In the genomic region with DNA sequence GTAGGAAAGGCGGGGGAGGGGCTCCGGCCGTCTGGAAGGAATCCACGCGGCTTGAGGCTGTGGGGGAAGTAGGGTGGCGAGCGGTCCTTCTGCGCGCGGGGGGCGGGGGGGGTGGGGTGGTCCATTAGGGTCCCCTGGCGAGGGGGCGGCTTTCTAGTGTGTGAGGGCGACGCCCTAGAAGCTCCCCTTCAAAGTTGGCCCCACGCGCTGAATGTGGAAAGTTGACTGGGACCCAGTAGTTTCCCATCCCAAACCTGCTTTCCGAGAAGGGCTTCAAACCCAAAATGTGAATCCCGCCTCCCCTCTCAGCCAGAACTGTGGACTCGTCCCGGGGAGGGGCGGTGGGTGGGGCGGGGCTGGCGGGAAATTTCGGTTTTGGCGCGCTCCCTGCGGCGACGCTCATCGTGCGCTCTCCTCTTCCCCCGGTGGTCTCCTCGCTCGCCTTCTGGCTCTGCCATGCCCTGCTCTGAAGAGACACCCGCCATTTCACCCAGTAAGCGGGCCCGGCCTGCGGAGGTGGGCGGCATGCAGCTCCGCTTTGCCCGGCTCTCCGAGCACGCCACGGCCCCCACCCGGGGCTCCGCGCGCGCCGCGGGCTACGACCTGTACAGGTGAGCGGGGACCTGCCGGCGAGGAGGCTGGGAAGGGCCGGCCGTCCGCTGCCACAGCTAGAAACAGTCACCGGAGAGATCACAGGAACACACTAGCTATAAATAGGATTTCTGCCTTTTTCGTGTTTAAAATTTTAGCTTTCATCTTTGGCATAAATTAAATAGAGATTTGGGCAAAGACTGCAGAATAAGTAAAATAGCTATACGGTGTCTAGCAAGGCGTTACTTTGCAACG, we compare ENCODE assay signal across 1 cellular context.
TF ChIP-seq lines count a peak whose summit lies in the region.

No MANE protein-coding gene starts in this region.

TF ChIP-seq in Ishikawa, 13 proteins besides CTCF, POLR2A, EP300 and RAD21 (continued from another document):
- no peak for TF ChIP-seq EGR1 (IDR thresholded peaks at IDR 0.05)
- no peak for TF ChIP-seq YY1 (IDR thresholded peaks at IDR 0.05; ENCODE audit: low read depth)
- TF ChIP-seq CREB1 (IDR thresholded peaks at IDR 0.05; ENCODE audit: low read depth) = no peak
